Comparison of ENCODE assay signal across 15 cellular contexts in genomic region chr5:150167908-150168307, GRCh38. TPM values are rescaled to one million over a fixed set of nuclear protein-coding genes. Genes with fewer than 3 reads are reported as not detected.
A peak's percentile ranks its signal among the peaks of the same experiment; 100 is the strongest.
DNase-seq lines count a peak whose midpoint lies in the region; ATAC-seq and TF ChIP-seq lines count a peak whose summit lies in the region.
"Had no signal": no experiment of that assay in that cellular context is flagged by ENCODE, and none has a peak within 500 bp of the region (broad histone marks: within the 10 kb centered on the region; RNA-seq: fewer than 3 reads in every experiment).

No MANE protein-coding gene starts in this region.

- TF ChIP-seq CTCF in MCF 10A (IDR thresholded peaks at IDR 0.05; ENCODE audit: unreplicated experiment): peak; percentile 10
- TF ChIP-seq CTCF in breast epithelium (IDR thresholded peaks at IDR 0.05): no peak
- TF ChIP-seq CTCF in astrocyte of the spinal cord (IDR thresholded peaks at IDR 0.05; ENCODE audit: low read depth, low read length): peak; percentile 21
- peak; percentile 61 for TF ChIP-seq CTCF in type B pancreatic cell (conservative IDR thresholded peaks at IDR 0.05)

- H3K36me3 ChIP-seq in breast epithelium (no peaks in the 10 kb centered on the region), Karpas-422 (ENCODE audit: insufficient read depth, low read length) (no peaks in the 10 kb centered on the region)
- H3K36me3 ChIP-seq: heart right ventricle, prostate gland had no signal

- no peak overlapping the region for H2AFZ ChIP-seq in Karpas-422 (ENCODE audit: low read length)

- H3K27ac ChIP-seq in breast epithelium: no peak overlapping the region
- H3K27ac ChIP-seq in Karpas-422 (ENCODE audit: low read length): no peak overlapping the region
- H3K27ac ChIP-seq: prostate gland had no signal

- in situ Hi-C loops in astrocyte of the spinal cord (cut with HindIII; ENCODE audit: low sequenced_read_pairs): no loop called here

- no peaks in the 10 kb centered on the region for H4K20me1 ChIP-seq in Karpas-422 (ENCODE audit: insufficient read depth, low read depth, low read length)

- no peaks in the 10 kb centered on the region for H3K9me2 ChIP-seq in Karpas-422 (replicated peaks; ENCODE audit: insufficient read depth, low read length)

- no TSS peak for BruUV-seq in MCF 10A (replicated peaks; lab: Mats Ljungman, UMichigan)

- H3K27me3 ChIP-seq in breast epithelium: peaks cover 0 to 10% of the 10 kb centered on the region in 2 donors
- no peaks in the 10 kb centered on the region for H3K27me3 ChIP-seq in Karpas-422 (ENCODE audit: low read length)

- DNase-seq in MCF 10A (ENCODE audit: unreplicated experiment): no peak
- no peak for DNase-seq in breast epithelium (ENCODE audit: low spot score in 2 of 2)
- DNase-seq in astrocyte of the spinal cord (ENCODE audit: low read depth, low spot score): no peak
- peak; percentile 55 for DNase-seq in iPS-NIHi11 (ENCODE audit: low spot score)
- DNase-seq in type B pancreatic cell (ENCODE audit: extremely low spot score, unreplicated experiment): no peak
- no peak for DNase-seq in Karpas-422
- no peak for DNase-seq in NCI-H2081 (lab: John Stamatoyannopoulos, UW)
- DNase-seq: activated CD4-positive, alpha-beta T cell treated with anti-CD3 and anti-CD28 coated beads, Interleukin-2, amount 10 ng/mL, durations not matched to agents 7 days and 5 days; heart right ventricle; NCI-H226; T-helper 9 cell had no signal

- peaks cover 7% of the 10 kb centered on the region for H3K4me1 Mint-ChIP-seq in MCF 10A (ENCODE audit: insufficient read depth, unreplicated experiment)
- peaks cover 48% of the 10 kb centered on the region for H3K4me1 Mint-ChIP-seq in type B pancreatic cell (ENCODE audit: unreplicated experiment)
- H3K4me1 Mint-ChIP-seq: activated CD4-positive, alpha-beta T cell treated with anti-CD3 and anti-CD28 coated beads, Interleukin-2, amount 10 ng/mL, durations not matched to agents 7 days and 5 days had no signal

- H3K4me3 ChIP-seq in breast epithelium: no peak overlapping the region
- no peak overlapping the region for H3K4me3 ChIP-seq in astrocyte of the spinal cord (ENCODE audit: low read depth, low read length)
- no peak overlapping the region for H3K4me3 ChIP-seq in Karpas-422 (ENCODE audit: low read length)
- H3K4me3 ChIP-seq: heart right ventricle, prostate gland had no signal

- intact Hi-C loops in MCF 10A (cut with micrococcal nuclease) (no loop called here), breast epithelium (cut with DNase I; ENCODE audit: low total_unique reads) (loop anchor here (10.0 kb wide), 1 partner anchor 47 kb away; no protein-coding TSS in a partner anchor)

- no peaks in the 10 kb centered on the region for H3K79me2 ChIP-seq in Karpas-422 (ENCODE audit: low read length)

- TF ChIP-seq POLR2A in breast epithelium (IDR thresholded peaks at IDR 0.05): no peak

- H3K4me1 ChIP-seq in breast epithelium (no peaks in the 10 kb centered on the region), Karpas-422 (ENCODE audit: low read length) (no peaks in the 10 kb centered on the region)
- H3K4me1 ChIP-seq: prostate gland had no signal

- H3K4me3 Mint-ChIP-seq in MCF 10A (ENCODE audit: unreplicated experiment) (no peak overlapping the region), type B pancreatic cell (peak overlapping the region; percentile 45)
- H3K4me3 Mint-ChIP-seq: activated CD4-positive, alpha-beta T cell treated with anti-CD3 and anti-CD28 coated beads, Interleukin-2, amount 10 ng/mL, durations not matched to agents 7 days and 5 days had no signal

- H3K4me2 ChIP-seq in Karpas-422 (ENCODE audit: low read depth, low read length, poor library complexity, severe bottlenecking): no peak overlapping the region

- H3K9me3 ChIP-seq in breast epithelium (no peaks in the 10 kb centered on the region), Karpas-422 (ENCODE audit: low read length) (no peaks in the 10 kb centered on the region)
- H3K9me3 ChIP-seq: heart right ventricle, prostate gland had no signal

- no peak for ATAC-seq in GM18520 (IDR thresholded peaks at IDR 0.05; ENCODE audit: unreplicated experiment)
- ATAC-seq: heart right ventricle had no signal

- H3K9ac ChIP-seq in Karpas-422 (ENCODE audit: low read length): no peak overlapping the region

- H3K27me3 Mint-ChIP-seq in MCF 10A (ENCODE audit: insufficient read depth, unreplicated experiment) (peaks cover 20% of the 10 kb centered on the region), type B pancreatic cell (peaks cover 61% of the 10 kb centered on the region)

- H3K9me3 Mint-ChIP-seq in MCF 10A (ENCODE audit: unreplicated experiment) (no peaks in the 10 kb centered on the region), type B pancreatic cell (no peaks in the 10 kb centered on the region)
- H3K9me3 Mint-ChIP-seq: activated CD4-positive, alpha-beta T cell treated with anti-CD3 and anti-CD28 coated beads, Interleukin-2, amount 10 ng/mL, durations not matched to agents 7 days and 5 days had no signal

- H3K36me3 Mint-ChIP-seq in MCF 10A (ENCODE audit: insufficient read depth, unreplicated experiment): no peaks in the 10 kb centered on the region
- no peaks in the 10 kb centered on the region for H3K36me3 Mint-ChIP-seq in type B pancreatic cell

- POLR2A ChIA-PET in MCF 10A (lab: Yijun Ruan, JAX): interaction anchor here (0.7 kb wide), 1 partner anchor 290 kb away, joined by 3 read pairs; no protein-coding TSS in a partner anchor

- CTCF ChIA-PET in MCF 10A (lab: Yijun Ruan, JAX): interaction anchor here (0.8 to 1.1 kb wide), 6 partner anchors 10 to 183 kb away, joined by 3 to 5 read pairs (median 4); no protein-coding TSS in a partner anchor

- no peak overlapping the region for H3K27ac Mint-ChIP-seq in MCF 10A (ENCODE audit: low read depth, unreplicated experiment)
- no peak overlapping the region for H3K27ac Mint-ChIP-seq in type B pancreatic cell
- H3K27ac Mint-ChIP-seq: activated CD4-positive, alpha-beta T cell treated with anti-CD3 and anti-CD28 coated beads, Interleukin-2, amount 10 ng/mL, durations not matched to agents 7 days and 5 days had no signal

RNA-seq across cellular contexts. Expression of gene CDX1, which starts 1.3 kb away (rescaled TPM):
- total RNA-seq in MCF 10A (2022) (not detected in 2 replicates), breast epithelium (1 to 10 TPM in 1 of 3 donors, not detected in 2; 1.3 TPM), type B pancreatic cell (ENCODE audit: low replicate concordance) (5.0 and 13.4 TPM in 2 replicates)
- not detected in 2 replicates for total RNA-seq in Karpas-422 (2014; rRNA removed; shearing (Covaris generic); ENCODE audit: low replicate concordance)
- total RNA-seq: activated CD4-positive, alpha-beta T cell treated with anti-CD3 and anti-CD28 coated beads, Interleukin-2, amount 10 ng/mL, durations not matched to agents 7 days and 5 days; myocyte; subcutaneous adipose tissue had no signal

RNA-seq across cellular contexts. Expression of gene PDGFRB, which starts 12.3 kb away (rescaled TPM):
- total RNA-seq in MCF 10A (2022): 0.07 and 0.63 TPM in 2 replicates
- total RNA-seq in breast epithelium: 100 to 1,000 TPM in 2 of 3 donors, 10 to 100 TPM in 1; 53.7 to 243 (median 146) TPM
- 3.3 and 74.8 TPM in 2 replicates for total RNA-seq in type B pancreatic cell (ENCODE audit: low replicate concordance)
- not detected in 2 replicates for total RNA-seq in Karpas-422 (2014; rRNA removed; shearing (Covaris generic); ENCODE audit: low replicate concordance)

RNA-seq across cellular contexts. Expression of gene SLC6A7, which starts 22.0 kb away (rescaled TPM):
- not detected in 2 replicates for total RNA-seq in MCF 10A (2022)
- total RNA-seq in breast epithelium: under 1 TPM in 2 of 3 donors, not detected in 1; 0.15 to 0.16 TPM
- 0.10 and 0.38 TPM in 2 replicates for total RNA-seq in type B pancreatic cell (ENCODE audit: low replicate concordance)
- not detected in 2 replicates for total RNA-seq in Karpas-422 (2014; rRNA removed; shearing (Covaris generic); ENCODE audit: low replicate concordance)
- total RNA-seq: activated CD4-positive, alpha-beta T cell treated with anti-CD3 and anti-CD28 coated beads, Interleukin-2, amount 10 ng/mL, durations not matched to agents 7 days and 5 days; heart right ventricle; myocyte; prostate gland had no signal

Comparison
In these comparisons a context has a peak if more than half of its experiments do, and no peak if none do; other contexts are left out.
1. CTCF ChIP-seq: peak in MCF 10A (single experiment), astrocyte of the spinal cord (single experiment) and type B pancreatic cell (single experiment); none in breast epithelium (0 of 3).